Comparison of ENCODE assay signal across 8 cellular contexts in the genomic region with DNA sequence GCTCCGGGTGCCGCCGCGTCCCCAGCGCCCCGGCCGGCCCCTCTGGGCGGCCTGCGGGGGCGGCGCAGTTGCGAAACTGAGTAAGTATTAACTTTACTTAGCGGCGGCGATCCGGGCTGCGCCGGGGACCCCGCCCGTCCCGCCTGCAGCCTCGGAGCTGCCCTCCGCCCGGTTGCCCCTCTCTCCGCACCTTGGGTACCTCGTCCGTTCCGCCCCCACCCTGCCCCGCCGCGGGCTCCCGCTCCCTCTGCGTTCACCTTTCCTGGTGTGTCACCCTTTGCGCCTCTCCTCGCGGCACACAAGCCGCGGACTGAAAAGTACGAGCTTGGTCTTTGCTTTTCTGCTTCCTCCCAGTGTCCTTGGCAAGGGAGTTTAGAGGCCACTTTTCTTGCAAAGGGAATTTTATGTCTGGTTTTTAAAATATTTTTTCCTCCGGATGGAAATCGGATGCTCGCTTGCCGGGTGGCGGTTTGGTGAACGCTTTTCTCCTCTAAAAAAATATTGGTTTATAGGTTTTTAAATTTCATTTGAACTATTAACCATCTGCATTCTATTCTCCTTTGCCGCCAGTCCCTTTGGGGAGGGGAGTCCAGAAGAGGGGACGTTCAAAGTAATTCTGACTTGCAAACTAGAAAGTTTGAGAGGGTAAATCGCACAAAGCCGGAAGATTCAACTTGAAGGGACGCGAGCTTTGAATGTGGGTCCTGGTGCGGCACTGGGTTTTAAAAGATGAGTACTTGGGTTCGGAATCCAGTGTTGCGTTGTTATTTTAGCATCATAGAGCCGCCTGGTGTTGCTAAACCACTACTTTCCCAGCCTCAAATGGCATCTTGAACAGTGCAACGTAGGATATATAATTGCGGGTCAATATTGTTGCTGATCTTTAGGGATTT. TPM values are rescaled to one million over a fixed set of nuclear protein-coding genes. Genes with fewer than 3 reads are reported as not detected.
A peak's percentile ranks its signal among the peaks of the same experiment; 100 is the strongest.
DNase-seq lines count a peak whose midpoint lies in the region; ATAC-seq and TF ChIP-seq lines count a peak whose summit lies in the region.

No MANE protein-coding gene starts in this region.

- H3K27ac Mint-ChIP-seq in Caco-2 (ENCODE audit: unreplicated experiment), result peak overlapping the region; percentile 84

- H3K36me3 ChIP-seq in Caco-2 (ENCODE audit: control insufficient read depth, insufficient read depth, low read length), result no peaks in the 10 kb centered on the region; the same call in 1 of the 2 replicates
- H3K36me3 ChIP-seq in GM23248 (ENCODE audit: low read depth), result peaks cover 6% of the 10 kb centered on the region; the same call in 1 of the 2 replicates
- H3K36me3 ChIP-seq in cardiac muscle cell, result no peaks in the 10 kb centered on the region

- peaks cover 5% of the 10 kb centered on the region; the same call in 1 of the 2 replicates for H4K20me1 ChIP-seq in GM23248 (ENCODE audit: insufficient read depth)

- CTCF ChIA-PET in Caco-2 (lab: Charles Lee), result interaction anchor here (1.0 to 1.1 kb wide), 2 partner anchors 14 to 187 kb away, joined by 3 read pairs; no protein-coding TSS in a partner anchor

- H3K27ac ChIP-seq in GM23248, result peak overlapping the region; percentile 99
- H3K27ac ChIP-seq in cardiac muscle cell, result peak overlapping the region; percentile 99

- H3K27me3 ChIP-seq in Caco-2 (replicated peaks; ENCODE audit: control insufficient read depth, insufficient read depth, low read length), result no peaks in the 10 kb centered on the region
- no peaks in the 10 kb centered on the region for H3K27me3 ChIP-seq in GM23248 (replicated peaks; ENCODE audit: insufficient read depth)
- no peaks in the 10 kb centered on the region for H3K27me3 ChIP-seq in cardiac muscle cell

- H3K36me3 Mint-ChIP-seq in Caco-2 (ENCODE audit: insufficient read depth, unreplicated experiment), result peaks cover 26% of the 10 kb centered on the region

- BruUV-seq in Caco-2 (replicated peaks; lab: Mats Ljungman, UMichigan), result no TSS peak

- peak; percentile 35 for ATAC-seq in omental fat pad (ENCODE audit: low FRiP score)
- no peak for ATAC-seq in GM18520 (IDR thresholded peaks at IDR 0.05; ENCODE audit: unreplicated experiment)

- H3K79me2 ChIP-seq in GM23248 (ENCODE audit: insufficient read depth), result peaks cover 64% of the 10 kb centered on the region

- no peaks in the 10 kb centered on the region for H3K9me2 ChIP-seq in GM23248 (ENCODE audit: insufficient read depth)

- H3K4me3 ChIP-seq in Caco-2 (ENCODE audit: low read depth, low read length), result peak overlapping the region; percentile 66
- peak overlapping the region; percentile 96 for H3K4me3 ChIP-seq in GM23248
- peak overlapping the region; percentile 99 for H3K4me3 ChIP-seq in cardiac muscle cell

- DNase-seq in Caco-2 (peak; percentile 68 to 78), GM23248 (peak; percentile 96), NCI-H226 (peak; percentile 71), amniotic stem cell (lab: John Stamatoyannopoulos, UW) (peak; percentile 79), cardiac muscle cell (ENCODE audit: low read depth in 1 of 2, low spot score in 1 of 2) (peak; percentile 40 to 88), omental fat pad (ENCODE audit: low spot score) (peak; percentile 40), OCI-M1 (lab: John Stamatoyannopoulos, UW) (no peak)

- H3F3A ChIP-seq in GM23248 (ENCODE audit: insufficient read depth), result peaks cover 55% of the 10 kb centered on the region

- peaks cover 8% of the 10 kb centered on the region for H3K4me1 Mint-ChIP-seq in Caco-2 (ENCODE audit: low read depth, unreplicated experiment)

- no peaks in the 10 kb centered on the region for H3K9me3 ChIP-seq in Caco-2
- H3K9me3 ChIP-seq in GM23248 (ENCODE audit: low read depth), result no peaks in the 10 kb centered on the region
- H3K9me3 ChIP-seq in cardiac muscle cell (ENCODE audit: low read depth), result no peaks in the 10 kb centered on the region

- TF ChIP-seq CTCF in Caco-2 (IDR thresholded peaks at IDR 0.05; ENCODE audit: insufficient read depth in 1 of 2, low read depth in 1 of 2, low read length in 1 of 2, severe bottlenecking in 1 of 2, unreplicated experiment in 1 of 2) (no peak), cardiac muscle cell (IDR thresholded peaks at IDR 0.05; ENCODE audit: low read depth, low read length) (no peak), omental fat pad (IDR thresholded peaks at IDR 0.05) (no peak)

- peak overlapping the region; percentile 33 for H2AFZ ChIP-seq in GM23248

- peak overlapping the region; percentile 99 for H3K9ac ChIP-seq in GM23248

- peak overlapping the region; percentile 89 for H3K4me3 Mint-ChIP-seq in Caco-2 (ENCODE audit: unreplicated experiment)

- H3K4me2 ChIP-seq in GM23248 (ENCODE audit: unreplicated experiment), result peak overlapping the region; percentile 96

- intact Hi-C loops in Caco-2 (cut with micrococcal nuclease; ENCODE audit: unreplicated experiment), result loop anchor here (2.0 to 5.0 kb wide), 3 partner anchors 37 to 82 kb away; no protein-coding TSS in a partner anchor

- POLR2A ChIA-PET in Caco-2 (lab: Charles Lee), result interaction anchor here (0.5 to 0.7 kb wide), 4 partner anchors 9 to 345 kb away, joined by 3 to 5 read pairs (median 3); no protein-coding TSS in a partner anchor

- WGBS in GM23248 (ENCODE audit: low coverage in 1 of 2, low lambda C conversion rate in 2 of 2, missing lambda C conversion rate in 2 of 2), 2 experiments, result 1% methylated on average over 26 to 47 of the region's 57 CpGs

- no peaks in the 10 kb centered on the region for H3K9me3 Mint-ChIP-seq in Caco-2 (ENCODE audit: unreplicated experiment)

- H3K4me1 ChIP-seq in Caco-2, result 0 out of 2 replicates have a peak, but pooled peaks cover 6% of the 10 kb centered on the region
- peaks cover 41% of the 10 kb centered on the region for H3K4me1 ChIP-seq in GM23248 (ENCODE audit: insufficient read depth)
- peaks cover 17% of the 10 kb centered on the region for H3K4me1 ChIP-seq in cardiac muscle cell (ENCODE audit: low read depth)

- no peaks in the 10 kb centered on the region for H3K27me3 Mint-ChIP-seq in Caco-2 (ENCODE audit: insufficient read depth, unreplicated experiment)

- in situ Hi-C loops in GM23248 (cut with MboI), result no loop called here

RNA-seq across cellular contexts. Expression of a gene that starts 0.8 kb away (rescaled TPM):
- 140 and 143 TPM in 2 replicates for total RNA-seq in Caco-2 (2022)
- total RNA-seq in GM23248 (2014; rRNA removed; shearing (Covaris generic)), result 80.1 and 108 TPM in 2 replicates
- polyA plus RNA-seq in GM23248 (2016; fragmentation: Nextera tagmentation; extraction: Ambion mirVana), result 11.2 and 13.6 TPM in 2 replicates
- 30.6 and 56.4 TPM in 2 replicates for total RNA-seq in cardiac muscle cell
- 25.2 and 28.7 TPM in 2 replicates for polyA plus RNA-seq in cardiac muscle cell
- total RNA-seq in omental fat pad, result 10 to 100 TPM; 32.0 to 79.5 (median 50.8) TPM
